Comparison of ENCODE assay signal across 1 cellular context in the genomic region with DNA sequence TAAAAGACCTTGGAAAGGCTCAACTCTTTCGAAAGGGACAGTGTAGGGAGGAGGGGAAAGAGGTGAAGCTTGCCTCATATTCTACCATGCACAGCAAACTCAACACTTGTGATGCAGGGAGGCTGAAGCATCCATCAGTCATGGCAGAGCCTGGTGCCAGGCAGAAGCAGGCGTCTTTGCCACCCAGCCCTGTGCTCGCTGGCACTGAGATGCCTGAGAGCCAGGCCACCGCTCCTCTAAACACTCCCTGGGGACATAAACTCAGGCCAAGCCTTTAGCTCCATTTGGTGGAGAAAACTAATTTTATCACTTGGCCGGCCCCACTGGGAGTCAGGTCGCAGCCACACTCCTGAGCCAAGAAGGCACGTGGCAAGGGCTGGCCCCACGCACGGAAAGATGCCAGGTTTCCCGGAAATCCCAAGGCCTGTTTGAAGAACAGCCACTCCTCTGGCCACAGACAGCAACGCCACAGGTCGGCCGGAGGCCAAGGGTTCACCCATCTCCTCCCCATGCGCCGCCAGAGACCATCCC.
TF ChIP-seq lines count a peak whose summit lies in the region.

No MANE protein-coding gene starts in this region.

TF ChIP-seq in HepG2, 621 proteins besides CTCF, POLR2A, EP300 and RAD21:
- TF ChIP-seq CEBPB (IDR thresholded peaks at IDR 0.05; ENCODE audit: borderline replicate concordance, low read depth, low read length) = 0 out of 2 replicates have a peak, but pooled peaks have one; percentile 15
- TF ChIP-seq ZNF335 (CRISPR knock-in tag; IDR thresholded peaks at IDR 0.05) = no peak
- TF ChIP-seq, protein P1, sequence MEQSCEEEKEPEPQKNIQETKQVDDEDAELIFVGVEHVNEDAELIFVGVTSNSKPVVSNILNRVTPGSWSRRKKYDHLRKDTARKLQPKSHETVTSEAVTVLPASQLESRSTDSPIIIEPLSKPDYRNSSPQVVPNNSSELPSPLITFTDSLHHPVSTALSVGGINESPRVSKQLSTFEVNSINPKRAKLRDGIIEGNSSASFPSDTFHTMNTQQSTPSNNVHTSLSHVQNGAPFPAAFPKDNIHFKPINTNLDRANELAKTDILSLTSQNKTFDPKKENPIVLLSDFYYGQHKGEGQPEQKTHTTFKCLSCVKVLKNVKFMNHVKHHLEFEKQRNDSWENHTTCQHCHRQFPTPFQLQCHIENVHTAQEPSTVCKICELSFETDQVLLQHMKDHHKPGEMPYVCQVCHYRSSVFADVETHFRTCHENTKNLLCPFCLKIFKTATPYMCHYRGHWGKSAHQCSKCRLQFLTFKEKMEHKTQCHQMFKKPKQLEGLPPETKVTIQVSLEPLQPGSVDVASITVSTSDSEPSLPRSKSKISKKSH (CRISPR knock-in tag; IDR thresholded peaks at IDR 0.05; ENCODE audit: borderline replicate concordance) = no peak
- TF ChIP-seq, protein P2, sequence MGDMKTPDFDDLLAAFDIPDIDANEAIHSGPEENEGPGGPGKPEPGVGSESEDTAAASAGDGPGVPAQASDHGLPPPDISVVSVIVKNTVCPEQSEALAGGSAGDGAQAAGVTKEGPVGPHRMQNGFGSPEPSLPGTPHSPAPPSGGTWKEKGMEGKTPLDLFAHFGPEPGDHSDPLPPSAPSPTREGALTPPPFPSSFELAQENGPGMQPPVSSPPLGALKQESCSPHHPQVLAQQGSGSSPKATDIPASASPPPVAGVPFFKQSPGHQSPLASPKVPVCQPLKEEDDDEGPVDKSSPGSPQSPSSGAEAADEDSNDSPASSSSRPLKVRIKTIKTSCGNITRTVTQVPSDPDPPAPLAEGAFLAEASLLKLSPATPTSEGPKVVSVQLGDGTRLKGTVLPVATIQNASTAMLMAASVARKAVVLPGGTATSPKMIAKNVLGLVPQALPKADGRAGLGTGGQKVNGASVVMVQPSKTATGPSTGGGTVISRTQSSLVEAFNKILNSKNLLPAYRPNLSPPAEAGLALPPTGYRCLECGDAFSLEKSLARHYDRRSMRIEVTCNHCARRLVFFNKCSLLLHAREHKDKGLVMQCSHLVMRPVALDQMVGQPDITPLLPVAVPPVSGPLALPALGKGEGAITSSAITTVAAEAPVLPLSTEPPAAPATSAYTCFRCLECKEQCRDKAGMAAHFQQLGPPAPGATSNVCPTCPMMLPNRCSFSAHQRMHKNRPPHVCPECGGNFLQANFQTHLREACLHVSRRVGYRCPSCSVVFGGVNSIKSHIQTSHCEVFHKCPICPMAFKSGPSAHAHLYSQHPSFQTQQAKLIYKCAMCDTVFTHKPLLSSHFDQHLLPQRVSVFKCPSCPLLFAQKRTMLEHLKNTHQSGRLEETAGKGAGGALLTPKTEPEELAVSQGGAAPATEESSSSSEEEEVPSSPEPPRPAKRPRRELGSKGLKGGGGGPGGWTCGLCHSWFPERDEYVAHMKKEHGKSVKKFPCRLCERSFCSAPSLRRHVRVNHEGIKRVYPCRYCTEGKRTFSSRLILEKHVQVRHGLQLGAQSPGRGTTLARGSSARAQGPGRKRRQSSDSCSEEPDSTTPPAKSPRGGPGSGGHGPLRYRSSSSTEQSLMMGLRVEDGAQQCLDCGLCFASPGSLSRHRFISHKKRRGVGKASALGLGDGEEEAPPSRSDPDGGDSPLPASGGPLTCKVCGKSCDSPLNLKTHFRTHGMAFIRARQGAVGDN (CRISPR knock-in tag; IDR thresholded peaks at IDR 0.05) = 0 out of 2 replicates have a peak, but pooled peaks have one; percentile 11
- TF ChIP-seq RCOR2 (CRISPR knock-in tag; IDR thresholded peaks at IDR 0.05) = no peak
